Comparison of ENCODE assay signal across 8 cellular contexts in the genomic region with DNA sequence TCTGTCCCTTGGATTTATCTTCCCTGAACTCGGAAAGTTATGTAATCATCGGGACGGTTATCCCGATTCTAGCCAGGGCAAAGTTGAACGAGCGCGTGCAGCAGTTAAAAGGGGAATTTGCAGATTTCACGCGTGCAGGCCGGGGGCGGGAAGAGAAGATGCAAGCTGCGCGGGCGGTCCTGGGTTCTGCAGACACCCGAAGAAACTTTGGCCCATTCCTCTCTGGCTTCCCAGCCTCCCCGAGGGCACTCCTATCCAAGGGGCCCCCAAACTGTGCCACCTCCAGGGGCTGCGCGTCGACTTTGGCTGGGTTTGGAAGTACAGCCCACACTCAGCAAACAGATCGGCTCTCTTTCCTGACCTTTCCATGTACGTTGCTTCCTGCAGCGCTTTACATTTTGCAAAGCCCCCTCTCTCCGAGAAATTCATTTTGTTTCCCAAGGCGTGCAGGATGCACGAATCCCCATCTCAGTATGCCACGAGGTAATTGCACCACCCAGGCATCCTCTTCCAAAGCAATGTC. TPM values are rescaled to one million over a fixed set of nuclear protein-coding genes. Genes with fewer than 3 reads are reported as not detected.
DNase-seq lines count a peak whose midpoint lies in the region; ATAC-seq, FAIRE-seq and TF ChIP-seq lines count a peak whose summit lies in the region.

No MANE protein-coding gene starts in this region.

- CTCF ChIA-PET in CD4-positive, alpha-beta T cell (lab: Charles Lee): no interaction called here
- CTCF ChIA-PET in K562 (lab: Yijun Ruan, JAX; ENCODE audit: low intra/inter-chr PET ratio): no interaction called here

- H3K9ac ChIP-seq in K562 (ENCODE audit: insufficient read depth in 1 of 2, low read depth in 2 of 2, low read length in 2 of 2): peak overlapping the region; percentile 57 to 87
- no peak overlapping the region for H3K9ac ChIP-seq in smooth muscle cell (ENCODE audit: low read depth)

- WGBS in K562 (ENCODE audit: insufficient coverage, low coverage, missing lambda C conversion rate): 31% methylated on average over 26 of the region's 26 CpGs
- 12% methylated on average over 26 of the region's 26 CpGs for WGBS in smooth muscle cell (ENCODE audit: low lambda C conversion rate)

- no peak for TF ChIP-seq POLR2A in K562 (conservative IDR thresholded peaks at IDR 0.05)

- H3K9me3 Mint-ChIP-seq in CD4-positive, alpha-beta T cell: no peaks in the 10 kb centered on the region

- peaks cover under 1% of the 10 kb centered on the region for H3K9me1 ChIP-seq in K562 (ENCODE audit: control insufficient read depth, insufficient read depth, low read length)

- H3K27me3 Mint-ChIP-seq in CD4-positive, alpha-beta T cell: no peaks in the 10 kb centered on the region

- peaks cover 23% of the 10 kb centered on the region for H3K36me3 Mint-ChIP-seq in CD4-positive, alpha-beta T cell (ENCODE audit: low read depth)

- TF ChIP-seq CTCF in CD4-positive, alpha-beta T cell (IDR thresholded peaks at IDR 0.05): no peak
- TF ChIP-seq CTCF in K562 (IDR thresholded peaks at IDR 0.05 in 2 of 3, conservative IDR thresholded peaks at IDR 0.05 in 1 of 3; ENCODE audit: insufficient read depth in 2 of 3, low read depth in 1 of 3, low read length in 3 of 3): no peak
- no peak for TF ChIP-seq CTCF in kidney epithelial cell (IDR thresholded peaks at IDR 0.05; ENCODE audit: insufficient read depth, low read length, poor library complexity, severe bottlenecking)
- no peak for TF ChIP-seq CTCF in smooth muscle cell (IDR thresholded peaks at IDR 0.05; ENCODE audit: borderline replicate concordance, insufficient read depth, poor library complexity, severe bottlenecking)

- H3K4me2 ChIP-seq in K562 (ENCODE audit: insufficient read depth, low read length): peak overlapping the region; percentile 79
- peak overlapping the region; percentile 92 for H3K4me2 ChIP-seq in smooth muscle cell

- no peak for TF ChIP-seq EP300 in K562 (IDR thresholded peaks at IDR 0.05; ENCODE audit: low read length)

- H2AFZ ChIP-seq in K562 (ENCODE audit: low read depth, low read length): peak overlapping the region; percentile 97
- peak overlapping the region; percentile 95 for H2AFZ ChIP-seq in smooth muscle cell (ENCODE audit: low read depth)

- in situ Hi-C loops in K562 (cut with MboI): no loop called here

- no peak for FAIRE-seq in K562 (lab: Jason Lieb, UNC)

- H3K27me3 ChIP-seq in CD4-positive, alpha-beta T cell (ENCODE audit: control insufficient read depth, insufficient read depth, low read length): no peaks in the 10 kb centered on the region
- no peaks in the 10 kb centered on the region for H3K27me3 ChIP-seq in K562 (ENCODE audit: control insufficient read depth in 2 of 2, insufficient read depth in 2 of 2, low read length in 2 of 2)
- H3K27me3 ChIP-seq in kidney epithelial cell (ENCODE audit: control insufficient read depth, insufficient read depth, low read length): no peaks in the 10 kb centered on the region
- no peaks in the 10 kb centered on the region for H3K27me3 ChIP-seq in smooth muscle cell (ENCODE audit: low read depth)

- H3K4me1 ChIP-seq in K562 (replicated peaks in 1 of 2; ENCODE audit: control insufficient read depth in 2 of 2, insufficient read depth in 2 of 2, low read length in 2 of 2) (peaks cover 16 to 19% of the 10 kb centered on the region in 2 experiments), smooth muscle cell (ENCODE audit: low read depth) (peaks cover 21% of the 10 kb centered on the region)

- BruUV-seq in K562 (replicated peaks; lab: Mats Ljungman, UMichigan): TSS peak; percentile 93

- H3K36me3 ChIP-seq in K562 (ENCODE audit: control insufficient read depth, insufficient read depth, low read length): peaks cover 23% of the 10 kb centered on the region
- no peaks in the 10 kb centered on the region for H3K36me3 ChIP-seq in kidney epithelial cell (ENCODE audit: control insufficient read depth, insufficient read depth, low read length)
- no peaks in the 10 kb centered on the region for H3K36me3 ChIP-seq in smooth muscle cell (ENCODE audit: low read depth)

- H4K20me1 ChIP-seq in K562 (replicated peaks; ENCODE audit: control insufficient read depth, insufficient read depth, low read length): peaks cover 24% of the 10 kb centered on the region
- peaks cover 35% of the 10 kb centered on the region for H4K20me1 ChIP-seq in smooth muscle cell (ENCODE audit: low read depth)

- no peak for ATAC-seq in CD4-positive, alpha-beta T cell (ENCODE audit: poor library complexity)
- ATAC-seq in K562: no peak
- no peak for ATAC-seq in GM18519 (IDR thresholded peaks at IDR 0.05; ENCODE audit: low FRiP score, unreplicated experiment)

- no peaks in the 10 kb centered on the region for H3F3A ChIP-seq in smooth muscle cell (ENCODE audit: low read depth)

- no peak for TF ChIP-seq RAD21 in K562 (CRISPR knock-in tag; conservative IDR thresholded peaks at IDR 0.05 in 1 of 2, IDR thresholded peaks at IDR 0.05 in 1 of 2)

- H3K4me1 Mint-ChIP-seq in CD4-positive, alpha-beta T cell (ENCODE audit: low read depth): peaks cover 50% of the 10 kb centered on the region

- H3K27ac Mint-ChIP-seq in CD4-positive, alpha-beta T cell: peak overlapping the region; percentile 90

- H3K9me3 ChIP-seq in CD4-positive, alpha-beta T cell (ENCODE audit: control insufficient read depth, low read length): no peaks in the 10 kb centered on the region
- H3K9me3 ChIP-seq in K562 (replicated peaks; ENCODE audit: control insufficient read depth, insufficient read depth, low read depth, low read length) (no peaks in the 10 kb centered on the region), smooth muscle cell (replicated peaks; ENCODE audit: low read depth) (no peaks in the 10 kb centered on the region)

- H3K27ac ChIP-seq in CD4-positive, alpha-beta T cell (ENCODE audit: low read depth, low read length): no peak overlapping the region
- H3K27ac ChIP-seq in K562 (ENCODE audit: extremely low read depth, low read depth, low read length) (no peak overlapping the region; the same call in 2 of the 3 replicates), smooth muscle cell (ENCODE audit: low read depth) (no peak overlapping the region)

- DNase-seq in CD4-positive, alpha-beta T cell: no peak
- DNase-seq in LHCN-M2 (ENCODE audit: low read depth) (peak; percentile 44), K562 (ENCODE audit: extremely low read depth in 1 of 4, low spot score in 3 of 4) (peak in 2 of 4 experiments; percentile 22 to 49), kidney epithelial cell (ENCODE audit: low read depth) (no peak), smooth muscle cell (lab: John Stamatoyannopoulos, UW; ENCODE audit: unreplicated experiment) (no peak), GOT3 (lab: John Stamatoyannopoulos, UW) (no peak), UCSD-AML1 (lab: John Stamatoyannopoulos, UW; ENCODE audit: unreplicated experiment) (no peak)

- H3K79me2 ChIP-seq in K562 (ENCODE audit: control insufficient read depth, insufficient read depth, low read length): peaks cover 41% of the 10 kb centered on the region
- H3K79me2 ChIP-seq in smooth muscle cell (ENCODE audit: low read depth): peaks cover 40% of the 10 kb centered on the region

- H3K4me3 ChIP-seq in K562 (peak overlapping the region; percentile 85), kidney epithelial cell (ENCODE audit: low read depth, low read length) (peak overlapping the region; percentile 57), smooth muscle cell (peak overlapping the region; percentile 91)

- H3K4me3 Mint-ChIP-seq in CD4-positive, alpha-beta T cell: peak overlapping the region; percentile 100

- intact Hi-C loops in CD4-positive, alpha-beta T cell (cut with DNase I, micrococcal nuclease): loop anchor here (2.0 to 10.0 kb wide), 7 partner anchors 35 to 1879 kb away; partner anchors contain the start of genes ANKRD13A (in 1 of the 2), ARPC3 (in 1 of the 2), GIT2 (in 1 of the 2) and KCTD10 (in 1 of the 2)
- intact Hi-C loops in K562 (cut with micrococcal nuclease): loop anchor here (5.0 kb wide), 1 partner anchor 84 kb away; no protein-coding TSS in a partner anchor

- POLR2A ChIA-PET in CD4-positive, alpha-beta T cell (lab: Charles Lee): interaction anchor here (0.7 to 3.0 kb wide), 5 partner anchors 13 to 275 kb away, joined by 3 to 11 read pairs (median 4); partner anchors contain the start of genes FAM216A and GPN3
- POLR2A ChIA-PET in K562 (lab: Yijun Ruan, JAX): interaction anchor here (0.6 to 1.3 kb wide), 6 partner anchors 10 to 293 kb away, joined by 3 to 7 read pairs (median 4); partner anchors contain the start of gene ARPC3

RNA-seq across cellular contexts. Expression of gene PPP1CC, which starts 0.9 kb away (rescaled TPM):
- 100 to 1,000 TPM; 146 to 150 TPM for total RNA-seq in CD4-positive, alpha-beta T cell
- total RNA-seq in LHCN-M2 (2014; rRNA removed) (147 and 158 TPM in 2 replicates), K562 (2014; rRNA removed) (153 and 181 TPM in 2 replicates), K562 (2014; rRNA removed; fragmentation: Illumina TruSeq; extraction: Trizol) (203 and 241 TPM in 2 replicates), K562 (2015; rRNA removed; fragmentation: Illumina TruSeq; extraction: Trizol) (182 and 195 TPM in 2 replicates), K562 (2021) (178 and 197 TPM in 2 replicates), kidney epithelial cell (81.6 and 93.1 TPM in 2 replicates), smooth muscle cell (105 and 120 TPM in 2 replicates)
- polyA plus RNA-seq in LHCN-M2 (2012): 69.3 TPM
- 91.4 and 203 TPM in 2 replicates for total RNA-seq in K562 (2011; cell fraction: chromatin; rRNA removed; ENCODE audit: low replicate concordance)
- total RNA-seq in K562 (2011; cell fraction: nucleolus; rRNA removed): 57.5 and 69.1 TPM in 2 replicates
- total RNA-seq in K562 (2011; cell fraction: nucleoplasm; rRNA removed): 128 and 212 TPM in 2 replicates
- polyA plus RNA-seq in K562 (2011; rRNA removed) (223 and 280 TPM in 2 replicates), K562 (2014; fragmentation: Illumina TruSeq; extraction: Trizol) (247 and 286 TPM in 2 replicates), K562 (2014; fragmentation: Nextera tagmentation; extraction: Ambion mirVana) (10 to 100 TPM; 67.4 to 76.3 TPM), K562 (2014; rRNA removed) (184 and 189 TPM in 2 replicates), smooth muscle cell (34.9 and 35.2 TPM in 2 replicates)
- polyA plus RNA-seq in K562 (2011; cell fraction: cytosol; rRNA removed): 55.3 and 113 TPM in 2 replicates
- 73.0 and 117 TPM in 2 replicates for polyA plus RNA-seq in K562 (2011; cell fraction: nucleus; rRNA removed)
- polyA plus RNA-seq in K562 (2012): 169 and 223 TPM in 2 replicates
- polyA minus RNA-seq in K562 (2011; rRNA and poly(A)+ RNA removed): 168 and 213 TPM in 2 replicates
- polyA minus RNA-seq in K562 (2011; cell fraction: cytosol; rRNA and poly(A)+ RNA removed): 76.7 and 92.6 TPM in 2 replicates
- polyA minus RNA-seq in K562 (2011; cell fraction: nucleus; rRNA and poly(A)+ RNA removed): 44.8 and 82.3 TPM in 2 replicates

RNA-seq across cellular contexts. Expression of gene HVCN1, which starts 54.7 kb away (rescaled TPM):
- 1 to 10 TPM; 3.9 to 4.1 TPM for total RNA-seq in CD4-positive, alpha-beta T cell
- total RNA-seq in LHCN-M2 (2014; rRNA removed): 4.3 and 4.9 TPM in 2 replicates
- polyA plus RNA-seq in LHCN-M2 (2012): 4.5 TPM
- total RNA-seq in K562 (2011; cell fraction: chromatin; rRNA removed; ENCODE audit: low replicate concordance): 0.93 and 3.1 TPM in 2 replicates
- 0.92 and 1.3 TPM in 2 replicates for total RNA-seq in K562 (2011; cell fraction: nucleolus; rRNA removed)
- 1.0 and 1.2 TPM in 2 replicates for total RNA-seq in K562 (2011; cell fraction: nucleoplasm; rRNA removed)
- 0.50 and 1.4 TPM in 2 replicates for total RNA-seq in K562 (2014; rRNA removed)
- 0.61 and 0.91 TPM in 2 replicates for total RNA-seq in K562 (2014; rRNA removed; fragmentation: Illumina TruSeq; extraction: Trizol)
- total RNA-seq in K562 (2015; rRNA removed; fragmentation: Illumina TruSeq; extraction: Trizol): 1.0 and 1.6 TPM in 2 replicates
- 0.87 and 1.4 TPM in 2 replicates for total RNA-seq in K562 (2021)
- polyA plus RNA-seq in K562 (2011; rRNA removed): 0.25 and 4.6 TPM in 2 replicates
- polyA plus RNA-seq in K562 (2011; cell fraction: cytosol; rRNA removed): 0.55 and 3.7 TPM in 2 replicates
- 0.54 and 2.5 TPM in 2 replicates for polyA plus RNA-seq in K562 (2011; cell fraction: nucleus; rRNA removed)
- 2.4 and 6.2 TPM in 2 replicates for polyA plus RNA-seq in K562 (2012)
- 1.4 and 1.8 TPM in 2 replicates for polyA plus RNA-seq in K562 (2014; fragmentation: Illumina TruSeq; extraction: Trizol)
- polyA plus RNA-seq in K562 (2014; fragmentation: Nextera tagmentation; extraction: Ambion mirVana): under 1 TPM; 0.21 to 0.24 TPM
- 0.74 and 0.90 TPM in 2 replicates for polyA plus RNA-seq in K562 (2014; rRNA removed)
- 0.42 and 2.5 TPM in 2 replicates for polyA minus RNA-seq in K562 (2011; rRNA and poly(A)+ RNA removed)
- polyA minus RNA-seq in K562 (2011; cell fraction: cytosol; rRNA and poly(A)+ RNA removed): 1.2 TPM in 1 of 2 replicates, not detected in the other
- 0.27 and 0.89 TPM in 2 replicates for polyA minus RNA-seq in K562 (2011; cell fraction: nucleus; rRNA and poly(A)+ RNA removed)
- 0.33 and 2.1 TPM in 2 replicates for total RNA-seq in kidney epithelial cell
- 4.6 and 8.3 TPM in 2 replicates for total RNA-seq in smooth muscle cell
- polyA plus RNA-seq in smooth muscle cell: 5.3 and 5.5 TPM in 2 replicates
